Comparison of ENCODE assay signal across 16 cellular contexts in genomic region chr1:215899901-215900300, GRCh38.
DNase-seq lines count a peak whose midpoint lies in the region; FAIRE-seq and TF ChIP-seq lines count a peak whose summit lies in the region.
"Had no signal": no experiment of that assay in that cellular context is flagged by ENCODE, and none has a peak within 500 bp of the region (broad histone marks: within the 10 kb centered on the region; RNA-seq: fewer than 3 reads in every experiment).

No MANE protein-coding gene starts in this region.

- H3K4me3 ChIP-seq in kidney epithelial cell (ENCODE audit: low read depth, low read length), result no peak overlapping the region
- H3K4me3 ChIP-seq: HAP-1, SJSA1 had no signal

- FAIRE-seq in RCC 7860 (lab: Jason Lieb, UNC), result peak; percentile 46
- FAIRE-seq: HTR-8/SVneo had no signal

- DNase-seq in G401 (ENCODE audit: low spot score) (peak; percentile 81), HK-2 (ENCODE audit: unreplicated experiment) (peak; percentile 12), RCC 7860 (ENCODE audit: low spot score) (peak; percentile 9), kidney epithelial cell (ENCODE audit: low read depth) (peak; percentile 2), occipital lobe (lab: John Stamatoyannopoulos, UW) (no peak), NCI-H146 (lab: John Stamatoyannopoulos, UW) (no peak), midbrain (lab: John Stamatoyannopoulos, UW) (no peak)
- DNase-seq: COR-L47, EL, NCI-H187 treated with DMSO at 0.1 percent for 48 hours, NCI-H2227 treated with DMSO at 0.1 percent for 48 hours, PC-3, SW 1271 had no signal

- in situ Hi-C loops in G401 (cut with HindIII; ENCODE audit: low sequenced_read_pairs), result no loop called here

- H3K27me3 ChIP-seq in kidney epithelial cell (ENCODE audit: control insufficient read depth, insufficient read depth, low read length), result no peaks in the 10 kb centered on the region

- TF ChIP-seq CTCF in kidney epithelial cell (IDR thresholded peaks at IDR 0.05; ENCODE audit: insufficient read depth, low read length, poor library complexity, severe bottlenecking), result no peak

- H3K36me3 ChIP-seq in kidney epithelial cell (ENCODE audit: control insufficient read depth, insufficient read depth, low read length), result no peaks in the 10 kb centered on the region
- H3K36me3 ChIP-seq: HAP-1, SJSA1 had no signal

Comparison
In these comparisons a context has a peak if more than half of its experiments do, and no peak if none do; other contexts are left out.
1. DNase-seq: peak in G401 (single experiment), HK-2 (single experiment), RCC 7860 (single experiment) and kidney epithelial cell (single experiment); none in occipital lobe (single experiment), NCI-H146 (single experiment) and midbrain (single experiment).